In genomic region chr2:228983700-228984099, GRCh38 we compare ENCODE assay signal across 21 cellular contexts.
"Had no signal": no experiment of that assay in that cellular context is flagged by ENCODE, and none has a peak within 500 bp of the region (broad histone marks: within the 10 kb centered on the region; RNA-seq: fewer than 3 reads in every experiment).

No MANE protein-coding gene starts in this region.

- H3K36me3 Mint-ChIP-seq: activated naive CD4-positive, alpha-beta T cell treated with anti-CD3 and anti-CD28 coated beads, Interleukin-2, amount 50 U/mL, for 72 hours; brain; immature natural killer cell; stimulated activated naive B cell treated with anti-CD40 and anti-IgM and Interleukin-4, amounts not matched to agents 10 μg/mL and 1 μg/mL and 100 μg/mL, for 72 hours had no signal

- H3K27me3 Mint-ChIP-seq: activated CD4-positive, alpha-beta T cell treated with anti-CD3 and anti-CD28 coated beads for 36 hours; activated T-cell treated with anti-CD3 and anti-CD28 coated beads, Interleukin-2, amount 50 U/mL, for 24 hours; activated T-helper 17 cell treated with anti-CD3 and anti-CD28 coated beads, Interleukin-2, amount 50 U/mL, for 72 hours; naive thymus-derived CD4-positive, alpha-beta T cell; progenitor cell of endocrine pancreas; stimulated activated naive B cell treated with anti-CD40 and anti-IgM and Interleukin-4, amounts not matched to agents 10 μg/mL and 1 μg/mL and 100 μg/mL, for 72 hours had no signal

- H3K27ac Mint-ChIP-seq: activated CD4-positive, alpha-beta T cell treated with anti-CD3 and anti-CD28 coated beads for 36 hours; activated naive CD4-positive, alpha-beta T cell treated with anti-CD3 and anti-CD28 coated beads, Interleukin-2, amount 50 U/mL, for 72 hours; activated T-cell treated with anti-CD3 and anti-CD28 coated beads, Interleukin-2, amount 50 U/mL, for 24 hours; activated T-helper 17 cell treated with anti-CD3 and anti-CD28 coated beads, Interleukin-2, amount 50 U/mL, for 72 hours; brain; immature natural killer cell; naive thymus-derived CD4-positive, alpha-beta T cell; progenitor cell of endocrine pancreas; stimulated activated naive B cell treated with anti-CD40 and anti-IgM and Interleukin-4, amounts not matched to agents 10 μg/mL and 1 μg/mL and 100 μg/mL, for 72 hours had no signal

- H3K27me3 ChIP-seq: foreskin keratinocyte, transverse colon had no signal

- H3K36me3 ChIP-seq: lower lobe of right lung, transverse colon had no signal

- DNase-seq: activated CD4-positive, alpha-beta T cell treated with anti-CD3 and anti-CD28 coated beads for 36 hours; activated CD4-positive, alpha-beta T cell treated with anti-CD3 and anti-CD28 coated beads, Interleukin-2, amount 50 U/mL, for 4 hours; activated CD8-positive, alpha-beta memory T cell treated with anti-CD3 and anti-CD28 coated beads for 24 hours; activated CD8-positive, alpha-beta memory T cell treated with anti-CD3 and anti-CD28 coated beads, Interleukin-2, amount 50 U/mL, for 4 hours; activated T-cell treated with anti-CD3 and anti-CD28 coated beads, Interleukin-2, amount 50 U/mL, for 24 hours; aorta; erythroblast; foreskin keratinocyte; immature natural killer cell; lower lobe of right lung; naive thymus-derived CD4-positive, alpha-beta T cell; stimulated activated CD4-positive, alpha-beta T cell treated with anti-CD3 and anti-CD28 coated beads, Interleukin-2, amount 100 ng/mL, for 48 hours; stimulated activated CD8-positive, alpha-beta memory T cell treated with anti-CD3 and anti-CD28 coated beads, Interleukin-4, amount 100 ng/mL, for 48 hours; stimulated activated naive B cell treated with anti-CD40 and anti-IgM and Interleukin-4, amounts not matched to agents 10 μg/mL and 1 μg/mL and 100 μg/mL, for 72 hours; transverse colon had no signal

- ATAC-seq: activated CD4-positive, alpha-beta T cell treated with anti-CD3 and anti-CD28 coated beads for 36 hours; activated naive CD4-positive, alpha-beta T cell treated with anti-CD3 and anti-CD28 coated beads, Interleukin-2, amount 50 U/mL, for 72 hours; activated T-helper 17 cell treated with anti-CD3 and anti-CD28 coated beads, Interleukin-2, amount 50 U/mL, for 72 hours; foreskin keratinocyte; left lobe of liver; lower lobe of right lung; naive thymus-derived CD4-positive, alpha-beta T cell; stimulated activated naive B cell treated with anti-CD40 and anti-IgM and Interleukin-4, amounts not matched to agents 10 μg/mL and 1 μg/mL and 100 μg/mL, for 72 hours had no signal

- H3K9me3 ChIP-seq: lower lobe of right lung had no signal

- H3K4me3 ChIP-seq: lower lobe of right lung, transverse colon had no signal

- H3K4me1 Mint-ChIP-seq: activated CD4-positive, alpha-beta T cell treated with anti-CD3 and anti-CD28 coated beads for 36 hours; activated T-helper 17 cell treated with anti-CD3 and anti-CD28 coated beads, Interleukin-2, amount 50 U/mL, for 72 hours; brain; immature natural killer cell; naive thymus-derived CD4-positive, alpha-beta T cell; neural crest cell; stimulated activated naive B cell treated with anti-CD40 and anti-IgM and Interleukin-4, amounts not matched to agents 10 μg/mL and 1 μg/mL and 100 μg/mL, for 72 hours had no signal

- H3K4me1 ChIP-seq: foreskin keratinocyte, lower lobe of right lung, transverse colon had no signal

- H3K27ac ChIP-seq: foreskin keratinocyte, lower lobe of right lung, transverse colon had no signal

- H3K4me3 Mint-ChIP-seq: activated CD4-positive, alpha-beta T cell treated with anti-CD3 and anti-CD28 coated beads for 36 hours; activated T-cell treated with anti-CD3 and anti-CD28 coated beads, Interleukin-2, amount 50 U/mL, for 24 hours; activated T-helper 17 cell treated with anti-CD3 and anti-CD28 coated beads, Interleukin-2, amount 50 U/mL, for 72 hours; brain; immature natural killer cell; naive thymus-derived CD4-positive, alpha-beta T cell; neural crest cell; stimulated activated naive B cell treated with anti-CD40 and anti-IgM and Interleukin-4, amounts not matched to agents 10 μg/mL and 1 μg/mL and 100 μg/mL, for 72 hours had no signal
